ENCODE assay signal across 8 cellular contexts in the genomic region with DNA sequence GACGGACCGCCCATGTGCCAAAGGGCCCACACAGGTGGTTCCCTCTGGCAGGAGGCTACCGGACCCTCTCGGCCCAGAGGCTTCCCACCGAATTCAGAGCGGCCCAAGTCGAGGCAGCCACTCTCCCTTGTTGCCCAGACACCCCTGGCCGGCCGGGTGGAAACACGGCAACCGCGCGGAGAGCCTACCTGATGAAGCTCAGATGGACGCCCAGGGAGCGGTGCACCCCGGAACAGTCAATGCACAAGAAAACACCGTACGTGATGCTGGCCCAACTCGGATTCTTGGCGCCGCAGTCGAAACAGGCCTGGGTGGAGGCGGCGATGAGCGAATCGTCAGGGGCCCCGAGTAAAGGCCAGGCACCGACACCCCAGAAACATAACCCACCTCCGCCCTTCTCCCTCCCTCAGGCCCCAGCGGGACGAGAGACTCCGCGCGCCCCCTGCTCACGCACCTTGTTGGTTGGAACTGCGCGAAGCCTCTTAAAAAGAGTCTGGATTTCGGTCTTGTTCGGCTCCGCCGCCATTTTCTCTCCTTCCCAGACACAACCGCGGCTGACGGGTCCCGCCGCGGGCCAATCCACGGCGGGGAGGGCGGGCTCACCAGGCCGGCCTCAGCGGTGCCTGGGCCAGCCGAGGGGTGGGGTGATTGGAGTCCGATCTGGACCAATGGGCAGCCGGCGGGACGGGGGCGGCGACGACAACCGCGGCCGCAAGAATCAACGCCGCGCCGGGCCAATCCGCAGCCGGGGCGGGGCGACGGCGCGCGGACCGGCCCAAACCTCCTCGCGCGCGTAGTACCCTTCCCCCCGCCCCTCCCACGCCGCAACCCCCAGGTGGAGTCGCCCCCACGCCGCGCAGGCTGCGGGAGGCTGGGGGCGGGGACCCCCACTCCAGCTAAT. TPM values are rescaled to one million over a fixed set of nuclear protein-coding genes. Genes with fewer than 3 reads are reported as not detected.
DNase-seq lines count a peak whose midpoint lies in the region; ATAC-seq and TF ChIP-seq lines count a peak whose summit lies in the region.

Gene ARFGAP2, minus strand, starts transcription at position 552 of the 901 bp plus-strand sequence. Its CDS starts 26 bp downstream, at position 526.

- H3K27ac ChIP-seq in AG04450 (ENCODE audit: low read depth, low read length) = peak within 1 kb of the TSS; percentile 89
- peak within 1 kb of the TSS; percentile 82 for H3K27ac ChIP-seq in VCaP
- H3K27ac ChIP-seq in iPS-20b (ENCODE audit: low read length) = peak within 1 kb of the TSS; percentile 77
- H3K27ac ChIP-seq in skin epidermis = peak within 1 kb of the TSS; percentile 80 to 99 (median 97)

- in situ Hi-C loops in T47D (cut with HindIII; ENCODE audit: low pct_unique_long_range_greater_than_20kb, low sequenced_read_pairs) = no loop called here

- H3K4me3 ChIP-seq in AG04450 (ENCODE audit: low read depth, low read length) (peak within 1 kb of the TSS; percentile 98), iPS-20b (ENCODE audit: low read length) (peak within 1 kb of the TSS; percentile 78), skin epidermis (peak within 1 kb of the TSS; percentile 69 to 100 (median 96))

- no peaks in the 10 kb centered on the region for H3K4me1 ChIP-seq in iPS-20b (ENCODE audit: insufficient read depth, low read length)

- DNase-seq in AG04450 (ENCODE audit: low read depth, low spot score) (peak; percentile 84), NCI-H2196 (lab: John Stamatoyannopoulos, UW; ENCODE audit: unreplicated experiment) (peak; percentile 97), T47D (ENCODE audit: low read depth in 1 of 2, low spot score in 1 of 2) (peak; percentile 98 to 100)

- peak within 1 kb of the TSS; percentile 98 for H3K9ac ChIP-seq in iPS-20b (ENCODE audit: low read depth, low read length)

- H3K27me3 ChIP-seq in AG04450 (ENCODE audit: control insufficient read depth, insufficient read depth, low read length) = no peaks in the 10 kb centered on the region
- no peaks in the 10 kb centered on the region for H3K27me3 ChIP-seq in iPS-20b (ENCODE audit: insufficient read depth, low read length)

- H3K36me3 ChIP-seq in iPS-20b (ENCODE audit: insufficient read depth, low read depth, low read length) = peaks cover 51% of the 10 kb centered on the region

- TF ChIP-seq CTCF in AG04450 (IDR thresholded peaks at IDR 0.05; ENCODE audit: low read depth, low read length) (no peak), VCaP (conservative IDR thresholded peaks at IDR 0.05) (no peak)

- ATAC-seq in GM18873 (IDR thresholded peaks at IDR 0.05; ENCODE audit: low FRiP score, unreplicated experiment) (peak; percentile 80), HG03135 (IDR thresholded peaks at IDR 0.05; ENCODE audit: unreplicated experiment) (peak; percentile 88)

- POLR2A ChIA-PET in AG04450 (lab: Yijun Ruan, JAX) = interaction anchor here (1.9 kb wide), 1 partner anchor 38 kb away, joined by 8 read pairs; the partner anchor contains the start of gene DDB2

- CTCF ChIA-PET in AG04450 (lab: Charles Lee) = interaction anchor here (0.7 to 3.6 kb wide), 7 partner anchors 9 to 178 kb away, joined by 4 to 48 read pairs (median 8); partner anchors contain the start of gene NR1H3

- H3K9me3 ChIP-seq in AG04450 (ENCODE audit: control insufficient read depth, insufficient read depth, low read length) (no peaks in the 10 kb centered on the region; the same call in 1 of the 2 replicates), iPS-20b (ENCODE audit: insufficient read depth, low read depth, low read length) (no peaks in the 10 kb centered on the region)

RNA-seq across cellular contexts. Expression of gene ARFGAP2, which starts in this region (rescaled TPM):
- 38.6 and 44.4 TPM in 2 replicates for polyA plus RNA-seq in AG04450 (2011; rRNA removed)
- polyA minus RNA-seq in AG04450 (2011; rRNA and poly(A)+ RNA removed) = 46.5 and 67.4 TPM in 2 replicates

Comparison
In these comparisons a context has a peak if more than half of its experiments do, and no peak if none do; other contexts are left out.
1. Peak in every context shown above with its lines: DNase-seq, ATAC-seq, H3K4me3 ChIP-seq and H3K27ac ChIP-seq.